ENCODE assay signal across 1 cellular context in the genomic region with DNA sequence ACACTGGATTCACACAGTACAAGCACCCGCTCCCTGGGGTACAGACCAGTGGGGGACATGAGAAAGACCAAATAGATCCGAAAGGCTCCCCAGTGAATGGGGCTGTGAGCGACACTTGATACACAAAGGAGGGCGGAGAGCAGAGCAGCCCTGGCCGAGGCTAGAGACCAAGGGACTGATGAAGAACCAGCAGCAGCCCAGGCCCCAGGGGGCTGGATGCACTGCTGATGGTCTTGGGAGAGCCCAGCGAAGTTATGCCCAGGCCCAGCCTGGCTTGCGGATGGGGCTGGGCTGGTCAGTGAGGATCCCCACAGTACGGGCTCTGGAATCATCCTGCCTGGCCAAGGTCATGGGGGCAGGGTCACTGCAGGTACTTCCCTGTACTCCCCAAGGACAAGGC.
TF ChIP-seq lines count a peak whose summit lies in the region.

No MANE protein-coding gene starts in this region.

TF ChIP-seq in neural cell, 6 proteins besides CTCF, POLR2A, EP300 and RAD21:
- TF ChIP-seq POLR2AphosphoS5 (IDR thresholded peaks at IDR 0.05) = peak; percentile 15
- TF ChIP-seq MXI1 (conservative IDR thresholded peaks at IDR 0.05; ENCODE audit: poor library complexity, severe bottlenecking) = no peak
